1 cellular context compared by ENCODE assay signal in the genomic region with DNA sequence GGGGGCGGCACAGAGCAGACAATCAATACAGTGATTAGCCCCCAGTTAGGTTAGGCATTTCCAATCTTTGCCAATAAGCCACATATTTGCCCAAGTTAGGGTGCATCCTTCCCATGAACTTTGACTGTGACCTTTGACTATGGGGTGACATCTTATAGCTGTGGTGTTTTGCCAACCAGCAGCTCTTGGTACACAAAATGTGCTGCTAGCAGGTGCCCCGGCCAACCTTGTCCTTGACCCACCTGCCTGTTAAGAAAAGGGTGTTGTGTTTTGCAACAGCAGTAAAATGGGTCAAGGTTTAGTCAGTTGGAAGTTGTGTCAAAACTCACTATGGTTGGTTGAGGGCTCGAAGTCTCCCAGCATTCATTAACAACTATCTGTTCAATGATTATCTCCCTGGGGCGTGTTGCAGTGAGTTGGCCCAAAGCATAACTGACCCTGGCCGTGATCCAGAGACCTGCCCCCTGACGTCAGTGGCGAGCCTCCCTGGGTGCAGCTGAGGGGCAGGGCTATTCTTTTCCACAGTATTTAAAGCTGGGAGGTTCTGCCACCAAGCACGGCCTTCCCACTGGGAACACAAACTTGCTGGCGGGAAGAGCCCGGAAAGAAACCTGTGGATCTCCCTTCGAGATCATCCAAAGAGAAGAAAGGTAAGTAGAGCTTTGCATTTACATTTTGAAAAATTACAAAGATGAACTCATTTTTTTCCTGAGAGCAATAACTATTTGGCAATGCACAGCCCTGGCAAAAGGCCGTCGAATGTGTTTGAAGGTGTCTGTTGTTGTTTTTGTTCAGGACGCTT.
TF ChIP-seq lines count a peak whose summit lies in the region.

A gene (plus strand): TSS at position 557 of the 802 bp plus-strand sequence. CDS start 302 bp downstream, outside the sequence.

TF ChIP-seq in WTC11, 78 proteins besides CTCF, POLR2A, EP300 and RAD21 (continued from another document):
- TF ChIP-seq, protein P1, sequence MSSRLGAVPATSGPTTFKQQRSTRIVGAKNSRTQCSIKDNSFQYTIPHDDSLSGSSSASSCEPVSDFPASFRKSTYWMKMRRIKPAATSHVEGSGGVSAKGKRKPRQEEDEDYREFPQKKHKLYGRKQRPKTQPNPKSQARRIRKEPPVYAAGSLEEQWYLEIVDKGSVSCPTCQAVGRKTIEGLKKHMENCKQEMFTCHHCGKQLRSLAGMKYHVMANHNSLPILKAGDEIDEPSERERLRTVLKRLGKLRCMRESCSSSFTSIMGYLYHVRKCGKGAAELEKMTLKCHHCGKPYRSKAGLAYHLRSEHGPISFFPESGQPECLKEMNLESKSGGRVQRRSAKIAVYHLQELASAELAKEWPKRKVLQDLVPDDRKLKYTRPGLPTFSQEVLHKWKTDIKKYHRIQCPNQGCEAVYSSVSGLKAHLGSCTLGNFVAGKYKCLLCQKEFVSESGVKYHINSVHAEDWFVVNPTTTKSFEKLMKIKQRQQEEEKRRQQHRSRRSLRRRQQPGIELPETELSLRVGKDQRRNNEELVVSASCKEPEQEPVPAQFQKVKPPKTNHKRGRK (CRISPR knock-in tag; IDR thresholded peaks at IDR 0.05; ENCODE audit: borderline replicate concordance) = no peak
- TF ChIP-seq, protein P2, sequence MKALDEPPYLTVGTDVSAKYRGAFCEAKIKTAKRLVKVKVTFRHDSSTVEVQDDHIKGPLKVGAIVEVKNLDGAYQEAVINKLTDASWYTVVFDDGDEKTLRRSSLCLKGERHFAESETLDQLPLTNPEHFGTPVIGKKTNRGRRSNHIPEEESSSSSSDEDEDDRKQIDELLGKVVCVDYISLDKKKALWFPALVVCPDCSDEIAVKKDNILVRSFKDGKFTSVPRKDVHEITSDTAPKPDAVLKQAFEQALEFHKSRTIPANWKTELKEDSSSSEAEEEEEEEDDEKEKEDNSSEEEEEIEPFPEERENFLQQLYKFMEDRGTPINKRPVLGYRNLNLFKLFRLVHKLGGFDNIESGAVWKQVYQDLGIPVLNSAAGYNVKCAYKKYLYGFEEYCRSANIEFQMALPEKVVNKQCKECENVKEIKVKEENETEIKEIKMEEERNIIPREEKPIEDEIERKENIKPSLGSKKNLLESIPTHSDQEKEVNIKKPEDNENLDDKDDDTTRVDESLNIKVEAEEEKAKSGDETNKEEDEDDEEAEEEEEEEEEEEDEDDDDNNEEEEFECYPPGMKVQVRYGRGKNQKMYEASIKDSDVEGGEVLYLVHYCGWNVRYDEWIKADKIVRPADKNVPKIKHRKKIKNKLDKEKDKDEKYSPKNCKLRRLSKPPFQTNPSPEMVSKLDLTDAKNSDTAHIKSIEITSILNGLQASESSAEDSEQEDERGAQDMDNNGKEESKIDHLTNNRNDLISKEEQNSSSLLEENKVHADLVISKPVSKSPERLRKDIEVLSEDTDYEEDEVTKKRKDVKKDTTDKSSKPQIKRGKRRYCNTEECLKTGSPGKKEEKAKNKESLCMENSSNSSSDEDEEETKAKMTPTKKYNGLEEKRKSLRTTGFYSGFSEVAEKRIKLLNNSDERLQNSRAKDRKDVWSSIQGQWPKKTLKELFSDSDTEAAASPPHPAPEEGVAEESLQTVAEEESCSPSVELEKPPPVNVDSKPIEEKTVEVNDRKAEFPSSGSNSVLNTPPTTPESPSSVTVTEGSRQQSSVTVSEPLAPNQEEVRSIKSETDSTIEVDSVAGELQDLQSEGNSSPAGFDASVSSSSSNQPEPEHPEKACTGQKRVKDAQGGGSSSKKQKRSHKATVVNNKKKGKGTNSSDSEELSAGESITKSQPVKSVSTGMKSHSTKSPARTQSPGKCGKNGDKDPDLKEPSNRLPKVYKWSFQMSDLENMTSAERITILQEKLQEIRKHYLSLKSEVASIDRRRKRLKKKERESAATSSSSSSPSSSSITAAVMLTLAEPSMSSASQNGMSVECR (CRISPR knock-in tag; IDR thresholded peaks at IDR 0.05; ENCODE audit: borderline replicate concordance) = no peak
- no peak for TF ChIP-seq ZNF317 (CRISPR knock-in tag; IDR thresholded peaks at IDR 0.05; ENCODE audit: borderline replicate concordance, low read depth)
- no peak for TF ChIP-seq RORB (CRISPR knock-in tag; IDR thresholded peaks at IDR 0.05)
- TF ChIP-seq FOXJ3 (CRISPR knock-in tag; IDR thresholded peaks at IDR 0.05; ENCODE audit: borderline replicate concordance) = no peak
- TF ChIP-seq, protein P3, sequence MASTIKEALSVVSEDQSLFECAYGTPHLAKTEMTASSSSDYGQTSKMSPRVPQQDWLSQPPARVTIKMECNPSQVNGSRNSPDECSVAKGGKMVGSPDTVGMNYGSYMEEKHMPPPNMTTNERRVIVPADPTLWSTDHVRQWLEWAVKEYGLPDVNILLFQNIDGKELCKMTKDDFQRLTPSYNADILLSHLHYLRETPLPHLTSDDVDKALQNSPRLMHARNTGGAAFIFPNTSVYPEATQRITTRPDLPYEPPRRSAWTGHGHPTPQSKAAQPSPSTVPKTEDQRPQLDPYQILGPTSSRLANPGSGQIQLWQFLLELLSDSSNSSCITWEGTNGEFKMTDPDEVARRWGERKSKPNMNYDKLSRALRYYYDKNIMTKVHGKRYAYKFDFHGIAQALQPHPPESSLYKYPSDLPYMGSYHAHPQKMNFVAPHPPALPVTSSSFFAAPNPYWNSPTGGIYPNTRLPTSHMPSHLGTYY (CRISPR knock-in tag; IDR thresholded peaks at IDR 0.05) = no peak
- TF ChIP-seq ZBTB21 (CRISPR knock-in tag; IDR thresholded peaks at IDR 0.05; ENCODE audit: borderline replicate concordance) = no peak
- TF ChIP-seq CREB1 (CRISPR knock-in tag; IDR thresholded peaks at IDR 0.05) = no peak
